Comparison of ENCODE assay signal across 8 cellular contexts in genomic region chr21:28337319-28337718, GRCh38.
DNase-seq lines count a peak whose midpoint lies in the region; ATAC-seq and TF ChIP-seq lines count a peak whose summit lies in the region.

No MANE protein-coding gene starts in this region.

- H3K36me3 Mint-ChIP-seq in neural crest cell (ENCODE audit: low read depth): no peaks in the 10 kb centered on the region
- no peaks in the 10 kb centered on the region for H3K36me3 Mint-ChIP-seq in activated T-cell treated with anti-CD3 and anti-CD28 coated beads, Interleukin-2, amount 50 U/mL, for 4 hours (ENCODE audit: insufficient read depth)
- H3K36me3 Mint-ChIP-seq in activated naive CD8-positive, alpha-beta T cell treated with anti-CD3 and anti-CD28 coated beads, Interleukin-2, amount 50 U/mL, for 24 hours (ENCODE audit: low read depth): no peaks in the 10 kb centered on the region
- no peaks in the 10 kb centered on the region for H3K36me3 Mint-ChIP-seq in activated CD4-positive, alpha-beta memory T cell treated with anti-CD3 and anti-CD28 coated beads, Interleukin-2, amount 10 ng/mL, durations not matched to agents 7 days and 5 days (ENCODE audit: low read depth)

- POLR2A ChIA-PET in activated CD4-positive, alpha-beta memory T cell treated with anti-CD3 and anti-CD28 coated beads, Interleukin-2, amount 10 ng/mL, durations not matched to agents 7 days and 5 days (lab: Charles Lee): no interaction called here

- DNase-seq in NCI-H460 (ENCODE audit: extremely low read depth, low read depth) (peak; percentile 46), dedifferentiated amniotic fluid mesenchymal stem cell (ENCODE audit: extremely low spot score) (peak; percentile 84), neural crest cell (ENCODE audit: low read depth, low spot score) (no peak)
- DNase-seq in activated T-cell treated with anti-CD3 and anti-CD28 coated beads, Interleukin-2, amount 50 U/mL, for 4 hours: no peak
- DNase-seq in activated CD8-positive, alpha-beta memory T cell treated with anti-CD3 and anti-CD28 coated beads, Interleukin-2, amount 50 U/mL, for 48 hours: no peak
- DNase-seq in activated naive CD8-positive, alpha-beta T cell treated with anti-CD3 and anti-CD28 coated beads, Interleukin-2, amount 50 U/mL, for 24 hours: no peak
- no peak for DNase-seq in activated CD4-positive, alpha-beta memory T cell treated with anti-CD3 and anti-CD28 coated beads, Interleukin-2, amount 10 ng/mL, durations not matched to agents 7 days and 5 days

- CTCF ChIA-PET in activated CD4-positive, alpha-beta memory T cell treated with anti-CD3 and anti-CD28 coated beads, Interleukin-2, amount 10 ng/mL, durations not matched to agents 7 days and 5 days (lab: Charles Lee): no interaction called here

- H3K27ac Mint-ChIP-seq in neural crest cell (ENCODE audit: unreplicated experiment): no peak overlapping the region
- H3K27ac Mint-ChIP-seq in activated naive CD8-positive, alpha-beta T cell treated with anti-CD3 and anti-CD28 coated beads, Interleukin-2, amount 50 U/mL, for 24 hours: no peak overlapping the region
- no peak overlapping the region for H3K27ac Mint-ChIP-seq in activated CD4-positive, alpha-beta memory T cell treated with anti-CD3 and anti-CD28 coated beads, Interleukin-2, amount 10 ng/mL, durations not matched to agents 7 days and 5 days

- H3K27me3 Mint-ChIP-seq in neural crest cell (ENCODE audit: low read depth): no peaks in the 10 kb centered on the region
- peaks cover 4% of the 10 kb centered on the region for H3K27me3 Mint-ChIP-seq in activated T-cell treated with anti-CD3 and anti-CD28 coated beads, Interleukin-2, amount 50 U/mL, for 4 hours (ENCODE audit: low read depth)
- H3K27me3 Mint-ChIP-seq in activated naive CD8-positive, alpha-beta T cell treated with anti-CD3 and anti-CD28 coated beads, Interleukin-2, amount 50 U/mL, for 24 hours: no peaks in the 10 kb centered on the region
- H3K27me3 Mint-ChIP-seq in activated CD4-positive, alpha-beta memory T cell treated with anti-CD3 and anti-CD28 coated beads, Interleukin-2, amount 10 ng/mL, durations not matched to agents 7 days and 5 days: no peaks in the 10 kb centered on the region

- no peak overlapping the region for H3K4me3 Mint-ChIP-seq in neural crest cell
- H3K4me3 Mint-ChIP-seq in activated T-cell treated with anti-CD3 and anti-CD28 coated beads, Interleukin-2, amount 50 U/mL, for 4 hours: no peak overlapping the region
- H3K4me3 Mint-ChIP-seq in activated naive CD8-positive, alpha-beta T cell treated with anti-CD3 and anti-CD28 coated beads, Interleukin-2, amount 50 U/mL, for 24 hours: no peak overlapping the region
- H3K4me3 Mint-ChIP-seq in activated CD4-positive, alpha-beta memory T cell treated with anti-CD3 and anti-CD28 coated beads, Interleukin-2, amount 10 ng/mL, durations not matched to agents 7 days and 5 days: no peak overlapping the region

- peaks cover 4% of the 10 kb centered on the region for H3K4me1 Mint-ChIP-seq in neural crest cell
- H3K4me1 Mint-ChIP-seq in activated T-cell treated with anti-CD3 and anti-CD28 coated beads, Interleukin-2, amount 50 U/mL, for 4 hours (ENCODE audit: low read depth): no peaks in the 10 kb centered on the region
- no peaks in the 10 kb centered on the region for H3K4me1 Mint-ChIP-seq in activated naive CD8-positive, alpha-beta T cell treated with anti-CD3 and anti-CD28 coated beads, Interleukin-2, amount 50 U/mL, for 24 hours
- no peaks in the 10 kb centered on the region for H3K4me1 Mint-ChIP-seq in activated CD4-positive, alpha-beta memory T cell treated with anti-CD3 and anti-CD28 coated beads, Interleukin-2, amount 10 ng/mL, durations not matched to agents 7 days and 5 days

- H3K9me3 Mint-ChIP-seq in neural crest cell: no peaks in the 10 kb centered on the region
- H3K9me3 Mint-ChIP-seq in activated T-cell treated with anti-CD3 and anti-CD28 coated beads, Interleukin-2, amount 50 U/mL, for 4 hours: no peaks in the 10 kb centered on the region
- no peaks in the 10 kb centered on the region for H3K9me3 Mint-ChIP-seq in activated naive CD8-positive, alpha-beta T cell treated with anti-CD3 and anti-CD28 coated beads, Interleukin-2, amount 50 U/mL, for 24 hours
- no peaks in the 10 kb centered on the region for H3K9me3 Mint-ChIP-seq in activated CD4-positive, alpha-beta memory T cell treated with anti-CD3 and anti-CD28 coated beads, Interleukin-2, amount 10 ng/mL, durations not matched to agents 7 days and 5 days

- ATAC-seq in GM18519 (IDR thresholded peaks at IDR 0.05; ENCODE audit: low FRiP score, unreplicated experiment): peak; percentile 53
- no peak for ATAC-seq in activated T-cell treated with anti-CD3 and anti-CD28 coated beads, Interleukin-2, amount 50 U/mL, for 4 hours
- no peak for ATAC-seq in activated naive CD8-positive, alpha-beta T cell treated with anti-CD3 and anti-CD28 coated beads, Interleukin-2, amount 50 U/mL, for 24 hours

- peak; percentile 61 for TF ChIP-seq CTCF in neural crest cell (conservative IDR thresholded peaks at IDR 0.05)

Comparison
In these comparisons a context has a peak if more than half of its experiments do, and no peak if none do; other contexts are left out.
1. DNase-seq: peak in NCI-H460 (single experiment) and dedifferentiated amniotic fluid mesenchymal stem cell (single experiment); none in neural crest cell (single experiment), activated T-cell treated with anti-CD3 and anti-CD28 coated beads, Interleukin-2, amount 50 U/mL, for 4 hours (single experiment), activated CD8-positive, alpha-beta memory T cell treated with anti-CD3 and anti-CD28 coated beads, Interleukin-2, amount 50 U/mL, for 48 hours (single experiment), activated naive CD8-positive, alpha-beta T cell treated with anti-CD3 and anti-CD28 coated beads, Interleukin-2, amount 50 U/mL, for 24 hours (single experiment) and activated CD4-positive, alpha-beta memory T cell treated with anti-CD3 and anti-CD28 coated beads, Interleukin-2, amount 10 ng/mL, durations not matched to agents 7 days and 5 days (single experiment).